In genomic region chr6:149896491-149896890, GRCh38 we compare ENCODE assay signal across 10 cellular contexts. TPM values are rescaled to one million over a fixed set of nuclear protein-coding genes. Genes with fewer than 3 reads are reported as not detected.
DNase-seq lines count a peak whose midpoint lies in the region; ATAC-seq, FAIRE-seq and TF ChIP-seq lines count a peak whose summit lies in the region.
"Had no signal": no experiment of that assay in that cellular context is flagged by ENCODE, and none has a peak within 500 bp of the region (broad histone marks: within the 10 kb centered on the region; RNA-seq: fewer than 3 reads in every experiment).

No MANE protein-coding gene starts in this region.

- TF ChIP-seq POLR2A in heart left ventricle (IDR thresholded peaks at IDR 0.05) = no peak

- H3K4me3 ChIP-seq in heart left ventricle = peak overlapping the region in 1 of 12 donors; percentile 39
- no peak overlapping the region for H3K4me3 ChIP-seq in astrocyte (ENCODE audit: insufficient read depth, low read depth, low read length)
- no peak overlapping the region for H3K4me3 ChIP-seq in left lung

- H3K9me3 ChIP-seq in heart left ventricle (no peaks in the 10 kb centered on the region), astrocyte (ENCODE audit: insufficient read depth, low read depth, low read length) (no peaks in the 10 kb centered on the region), left lung (no peaks in the 10 kb centered on the region)

- H3K9ac ChIP-seq in astrocyte (ENCODE audit: low read length) = no peak overlapping the region

- H3K36me3 ChIP-seq in heart left ventricle (no peaks in the 10 kb centered on the region), astrocyte (ENCODE audit: insufficient read depth, low read length) (no peaks in the 10 kb centered on the region), left lung (no peaks in the 10 kb centered on the region)

- H3K27ac ChIP-seq in heart left ventricle (peak overlapping the region in 11 of 12 donors; percentile 31 to 78 (median 69)), astrocyte (ENCODE audit: low read depth, low read length) (no peak overlapping the region), left lung (peak overlapping the region; percentile 71 to 78)

- FAIRE-seq in astrocyte (lab: Jason Lieb, UNC) = no peak

- TF ChIP-seq CTCF in heart left ventricle (IDR thresholded peaks at IDR 0.05) = no peak
- TF ChIP-seq CTCF in astrocyte (IDR thresholded peaks at IDR 0.05; ENCODE audit: insufficient read depth, low read depth, low read length) = no peak
- TF ChIP-seq CTCF in left lung (IDR thresholded peaks at IDR 0.05) = no peak

- no peak for DNase-seq in heart left ventricle
- DNase-seq in Right ventricle myocardium inferior (ENCODE audit: missing footprints) = no peak
- peak; percentile 27 for DNase-seq in astrocyte (ENCODE audit: low read depth)
- DNase-seq in left lung = no peak
- DNase-seq in occipital lobe (lab: John Stamatoyannopoulos, UW) = no peak

- ATAC-seq in heart left ventricle (peak in 2 of 4 donors; percentile 3 to 5), Right ventricle myocardium inferior (no peak), left lung (no peak), HG02798 (IDR thresholded peaks at IDR 0.05; ENCODE audit: poor library complexity, unreplicated experiment) (no peak), GM18867 (IDR thresholded peaks at IDR 0.05; ENCODE audit: unreplicated experiment) (no peak), HG03520 (IDR thresholded peaks at IDR 0.05; ENCODE audit: unreplicated experiment) (no peak)

- H2AFZ ChIP-seq in astrocyte (ENCODE audit: low read depth, low read length) = no peak overlapping the region

- H3K4me1 Mint-ChIP-seq in astrocyte (ENCODE audit: low read depth, unreplicated experiment) = peaks cover 9% of the 10 kb centered on the region

- WGBS in heart left ventricle, 4 donors = 81 to 98% (median 94%) methylated on average over 3 of the region's 3 CpGs

- no peaks in the 10 kb centered on the region for H3K36me3 Mint-ChIP-seq in astrocyte (ENCODE audit: low read depth, unreplicated experiment)
- H3K36me3 Mint-ChIP-seq: CD14-positive monocyte had no signal

- H3K27me3 Mint-ChIP-seq in astrocyte (ENCODE audit: low read depth, unreplicated experiment) = peaks cover 55% of the 10 kb centered on the region

- no peaks in the 10 kb centered on the region for H3K79me2 ChIP-seq in astrocyte (ENCODE audit: insufficient read depth, low read length)

- intact Hi-C loops in heart left ventricle (cut with DNase I) (loop anchor here in 2 of 10 donors (2.0 kb wide), 2 partner anchors 26 to 28 kb away; partner anchors contain the start of gene RAET1G (in 1 of the 2)), Right ventricle myocardium inferior (cut with DNase I) (no loop called here), left lung (cut with DNase I) (no loop called here)

- H3K27ac Mint-ChIP-seq in astrocyte (ENCODE audit: unreplicated experiment) = no peak overlapping the region
- H3K27ac Mint-ChIP-seq: CD14-positive monocyte had no signal

- H3K27me3 ChIP-seq in heart left ventricle (no peaks in the 10 kb centered on the region), astrocyte (ENCODE audit: insufficient read depth, low read length) (no peaks in the 10 kb centered on the region), left lung (no peaks in the 10 kb centered on the region)

- H3K4me1 ChIP-seq in heart left ventricle = peaks cover 8 to 36% (median 27%) of the 10 kb centered on the region in 12 donors
- peaks cover 26% of the 10 kb centered on the region for H3K4me1 ChIP-seq in astrocyte (ENCODE audit: insufficient read depth, low read length)
- peaks cover 12 to 33% of the 10 kb centered on the region in 2 donors for H3K4me1 ChIP-seq in left lung

- peak overlapping the region; percentile 73 for H3K4me2 ChIP-seq in astrocyte (ENCODE audit: low read length)

- H4K20me1 ChIP-seq in astrocyte (ENCODE audit: insufficient read depth, low read length) = no peaks in the 10 kb centered on the region

- H3K9me3 Mint-ChIP-seq in astrocyte (ENCODE audit: unreplicated experiment) = no peaks in the 10 kb centered on the region

- H3K4me3 Mint-ChIP-seq in astrocyte (ENCODE audit: unreplicated experiment) = no peak overlapping the region
- H3K4me3 Mint-ChIP-seq: CD14-positive monocyte had no signal

RNA-seq across cellular contexts. Expression of gene RAET1E, which starts 1.4 kb away (rescaled TPM):
- total RNA-seq in heart left ventricle (1 to 10 TPM in 1 of 9 donors, under 1 TPM in 3, not detected in 5; 0.12 to 5.0 (median 0.50) TPM), Right ventricle myocardium inferior (0.27 TPM), astrocyte (not detected in 2 replicates), left lung (under 1 TPM; 0.35 to 0.50 TPM), occipital lobe (not detected)
- under 1 TPM in 1 of 2 donors, not detected in 1; 0.46 TPM for polyA plus RNA-seq in heart left ventricle
- total RNA-seq: epithelial cell of proximal tubule had no signal
- polyA plus RNA-seq: CD14-positive monocyte had no signal

RNA-seq across cellular contexts. Expression of gene RAET1G, which starts 26.4 kb away (rescaled TPM):
- total RNA-seq in heart left ventricle (1 to 10 TPM in 1 of 9 donors, under 1 TPM in 1, not detected in 7; 0.25 to 1.9 TPM), Right ventricle myocardium inferior (0.22 TPM), astrocyte (not detected in 2 replicates), left lung (under 1 TPM; 0.76 to 0.93 TPM), occipital lobe (not detected)
- under 1 TPM in 1 of 2 donors, not detected in 1; 0.22 TPM for polyA plus RNA-seq in heart left ventricle
- total RNA-seq: epithelial cell of proximal tubule had no signal
- polyA plus RNA-seq: CD14-positive monocyte had no signal

RNA-seq across cellular contexts. Expression of gene LRP11, which starts 32.3 kb away (rescaled TPM):
- total RNA-seq in heart left ventricle = 10 to 100 TPM; 10.2 to 23.8 (median 13.2) TPM
- 1 to 10 TPM; 5.0 to 8.1 TPM for polyA plus RNA-seq in heart left ventricle
- total RNA-seq in Right ventricle myocardium inferior = 21.5 TPM
- 24.2 and 26.2 TPM in 2 replicates for total RNA-seq in astrocyte
- 10 to 100 TPM; 40.9 to 42.6 TPM for total RNA-seq in left lung
- total RNA-seq in occipital lobe = 35.2 TPM

RNA-seq across cellular contexts. Expression of gene ULBP2, which starts 45.3 kb away (rescaled TPM):
- total RNA-seq in heart left ventricle (1 to 10 TPM in 3 of 9 donors, under 1 TPM in 6; 0.27 to 2.3 (median 0.85) TPM), Right ventricle myocardium inferior (1.3 TPM), astrocyte (7.3 and 7.5 TPM in 2 replicates), left lung (1 to 10 TPM; 2.2 to 3.3 TPM), occipital lobe (5.3 TPM)
- polyA plus RNA-seq in heart left ventricle = 1 to 10 TPM in 1 of 2 donors, under 1 TPM in 1; 0.34 to 3.7 TPM
